31 cellular contexts compared by ENCODE assay signal in the genomic region with DNA sequence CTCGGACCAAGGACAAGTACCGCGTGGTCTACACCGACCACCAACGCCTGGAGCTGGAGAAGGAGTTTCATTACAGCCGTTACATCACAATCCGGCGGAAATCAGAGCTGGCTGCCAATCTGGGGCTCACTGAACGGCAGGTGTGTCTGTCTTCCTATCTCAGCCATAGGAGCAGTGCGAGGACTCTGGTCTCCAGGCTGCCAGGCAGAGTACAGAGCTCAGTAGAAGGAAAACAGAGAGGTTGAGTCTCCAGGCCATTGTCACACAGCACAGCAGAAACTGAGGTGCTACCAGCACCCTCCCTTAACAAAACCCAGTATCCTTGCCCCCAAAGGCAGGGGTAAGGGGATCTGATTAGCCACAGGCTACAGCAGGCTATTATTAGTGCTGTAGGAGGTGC. TPM values are rescaled to one million over a fixed set of nuclear protein-coding genes. Genes with fewer than 3 reads are reported as not detected.
"Had no signal": no experiment of that assay in that cellular context is flagged by ENCODE, and none has a peak within 500 bp of the region (broad histone marks: within the 10 kb centered on the region; RNA-seq: fewer than 3 reads in every experiment).

No MANE protein-coding gene starts in this region.

- H3K27ac ChIP-seq: adrenal gland, cardiac muscle cell, testis had no signal

- FAIRE-seq: endothelial cell of umbilical vein, kidney had no signal

- H3K36me3 ChIP-seq: adrenal gland, cardiac muscle cell, gastroesophageal sphincter, uterus had no signal

- H3K9me3 ChIP-seq: adrenal gland, gastroesophageal sphincter, testis, uterus had no signal

- H3K4me3 ChIP-seq: adrenal gland, cardiac muscle cell, gastroesophageal sphincter, testis, uterus had no signal

- H3K27me3 ChIP-seq: adrenal gland, testis, uterus had no signal

- ATAC-seq: activated CD4-positive, alpha-beta T cell treated with anti-CD3 and anti-CD28 coated beads for 36 hours; gastroesophageal sphincter; left colon; naive thymus-derived CD4-positive, alpha-beta T cell; right cardiac atrium; stimulated activated naive CD8-positive, alpha-beta T cell treated with anti-CD3 and anti-CD28 coated beads, Interleukin-15, Interleukin-2, amounts not matched to agents 100 U/mL and 50 U/mL, for 24 hours; T-cell had no signal

- DNase-seq: activated CD4-positive, alpha-beta T cell treated with anti-CD3 and anti-CD28 coated beads for 36 hours; activated CD4-positive, alpha-beta T cell treated with anti-CD3 and anti-CD28 coated beads, Interleukin-2, amount 50 U/mL, for 4 hours; activated CD4-positive, CD25-positive, alpha-beta regulatory T cell; activated effector memory CD4-positive, alpha-beta T cell treated with Interleukin-2 at 50 U/mL for 16 hours; activated naive CD4-positive, alpha-beta T cell treated with Interleukin-2 at 50 U/mL for 16 hours; activated naive CD8-positive, alpha-beta T cell treated with anti-CD3 and anti-CD28 coated beads for 36 hours; adrenal gland; aorta; cerebellar nuclear complex; cortex of kidney; hypothalamus; immature natural killer cell; kidney; left colon; mammary epithelial cell; naive thymus-derived CD4-positive, alpha-beta T cell; right cardiac atrium; stimulated activated CD4-positive, alpha-beta T cell treated with anti-CD3 and anti-CD28 coated beads, Interleukin-2, amount 100 ng/mL, for 48 hours; stimulated activated naive CD8-positive, alpha-beta T cell treated with anti-CD3 and anti-CD28 coated beads, Interleukin-15, Interleukin-2, amounts not matched to agents 100 U/mL and 50 U/mL, for 24 hours; T-cell; testis; uterus had no signal

RNA-seq across cellular contexts. Expression of gene SLC6A7, which starts 7.1 kb away (rescaled TPM):
- total RNA-seq: activated CD4-positive, alpha-beta T cell treated with anti-CD3 and anti-CD28 coated beads for 36 hours; activated naive CD8-positive, alpha-beta T cell treated with anti-CD3 and anti-CD28 coated beads for 36 hours; adrenal gland; aorta; cardiac muscle cell; endothelial cell of umbilical vein; fibroblast of lung; gastroesophageal sphincter; kidney; liver; mammary epithelial cell; mesothelial cell of epicardium; naive thymus-derived CD4-positive, alpha-beta T cell; omental fat pad; right cardiac atrium; T-cell; T-helper 2 cell treated with Interferon-gamma antibody and Interleukin-4, amounts not matched to agents 100 ng/mL and 5 ng/mL, for 36 hours; uterus had no signal
- polyA plus RNA-seq: adrenal gland; cardiac muscle cell; endothelial cell of umbilical vein; esophagus; immature natural killer cell; liver; mammary epithelial cell; naive thymus-derived CD4-positive, alpha-beta T cell; right cardiac atrium had no signal

RNA-seq across cellular contexts. Expression of gene CDX1, which starts 16.2 kb away (rescaled TPM):
- total RNA-seq: activated CD4-positive, alpha-beta T cell treated with anti-CD3 and anti-CD28 coated beads for 36 hours; activated naive CD8-positive, alpha-beta T cell treated with anti-CD3 and anti-CD28 coated beads for 36 hours; aorta; cardiac muscle cell; endothelial cell of umbilical vein; gastroesophageal sphincter; kidney; liver; mammary epithelial cell; naive thymus-derived CD4-positive, alpha-beta T cell; omental fat pad; T-helper 2 cell treated with Interferon-gamma antibody and Interleukin-4, amounts not matched to agents 100 ng/mL and 5 ng/mL, for 36 hours had no signal
- polyA plus RNA-seq: endothelial cell of umbilical vein; immature natural killer cell; liver; mammary epithelial cell; naive thymus-derived CD4-positive, alpha-beta T cell had no signal

RNA-seq across cellular contexts. Expression of gene PDGFRB, which starts 27.1 kb away (rescaled TPM):
- total RNA-seq: activated CD4-positive, alpha-beta T cell treated with anti-CD3 and anti-CD28 coated beads for 36 hours had no signal
